ENCODE assay signal across 8 cellular contexts in the genomic region with DNA sequence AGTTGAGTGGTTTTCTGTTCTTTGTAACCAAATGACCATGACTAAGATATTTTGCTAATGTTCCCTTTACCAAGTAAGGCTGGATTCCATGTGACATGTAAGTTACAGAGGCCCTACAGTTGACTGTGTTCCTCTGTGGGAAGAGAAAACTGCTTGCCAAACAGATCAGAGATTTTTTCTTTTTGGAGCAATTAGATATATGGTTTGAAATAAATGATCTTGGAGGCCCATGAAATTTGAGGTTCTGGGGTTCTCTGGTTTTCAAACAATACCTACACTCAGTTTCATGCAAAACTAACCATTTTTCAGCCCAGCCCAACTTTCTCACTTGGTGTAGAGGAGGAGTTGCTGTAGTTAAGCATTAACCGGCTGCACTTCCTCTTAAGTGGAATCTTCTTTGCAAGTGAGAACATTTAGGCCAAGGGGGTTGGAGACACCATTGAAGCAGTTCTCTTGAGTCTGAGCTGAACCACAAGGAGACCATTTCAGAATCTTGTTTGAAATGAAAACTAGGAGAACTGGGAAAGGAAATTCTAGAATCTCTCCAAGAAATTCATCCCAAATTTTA. TPM values are rescaled to one million over a fixed set of nuclear protein-coding genes. Genes with fewer than 3 reads are reported as not detected.
DNase-seq lines count a peak whose midpoint lies in the region; ATAC-seq and TF ChIP-seq lines count a peak whose summit lies in the region.

No MANE protein-coding gene starts in this region.

- peak; percentile 93 for ATAC-seq in GM19372 (IDR thresholded peaks at IDR 0.05; ENCODE audit: low read depth, unreplicated experiment)
- ATAC-seq in HG03060 (IDR thresholded peaks at IDR 0.05; ENCODE audit: low read depth, unreplicated experiment), result peak; percentile 90

- no peak for TF ChIP-seq EP300 in tibial nerve (IDR thresholded peaks at IDR 0.05)

- H3K4me3 ChIP-seq in ascending aorta (no peak overlapping the region), subcutaneous abdominal adipose tissue (ENCODE audit: low read depth in 1 of 5, low read length in 5 of 5) (no peak overlapping the region), tibial nerve (no peak overlapping the region)

- no peak for TF ChIP-seq CTCF in ascending aorta (IDR thresholded peaks at IDR 0.05)
- TF ChIP-seq CTCF in tibial nerve (IDR thresholded peaks at IDR 0.05), result no peak

- peak overlapping the region in 1 of 5 donors; percentile 22 for H3K9ac ChIP-seq in subcutaneous abdominal adipose tissue (ENCODE audit: low read length in 5 of 5)

- DNase-seq in ascending aorta (ENCODE audit: low spot score in 2 of 2), result no peak
- DNase-seq in nucleus accumbens (lab: John Stamatoyannopoulos, UW), result no peak
- no peak for DNase-seq in tibial nerve (ENCODE audit: low spot score in 2 of 2)
- DNase-seq in NCI-H446 (lab: John Stamatoyannopoulos, UW), result no peak
- no peak for DNase-seq in NCI-H146 treated with DMSO at 0.1 percent for 48 hours (lab: John Stamatoyannopoulos, UW; ENCODE audit: unreplicated experiment)

- 23% methylated on average over 1 of the region's 1 CpG for whole genome bisulfite sequencing in tibial nerve, 2 donors

- peaks cover 7 to 8% of the 10 kb centered on the region in 2 donors for H3K4me1 ChIP-seq in ascending aorta
- peaks cover 2 to 39% (median 30%) of the 10 kb centered on the region in 5 donors for H3K4me1 ChIP-seq in subcutaneous abdominal adipose tissue (ENCODE audit: control insufficient read depth in 5 of 5, insufficient read depth in 5 of 5, low read length in 5 of 5)
- H3K4me1 ChIP-seq in tibial nerve, result peaks cover 0 to 37% (median 13%) of the 10 kb centered on the region in 4 donors

- H3K27me3 ChIP-seq in ascending aorta (no peaks in the 10 kb centered on the region), subcutaneous abdominal adipose tissue (ENCODE audit: control insufficient read depth in 5 of 5, insufficient read depth in 4 of 5, low read length in 5 of 5) (no peaks in the 10 kb centered on the region), tibial nerve (no peaks in the 10 kb centered on the region)

- no peak for TF ChIP-seq POLR2A in tibial nerve (IDR thresholded peaks at IDR 0.05)

- peaks cover 0 to 5% of the 10 kb centered on the region in 2 donors for H3K9me3 ChIP-seq in ascending aorta
- H3K9me3 ChIP-seq in subcutaneous abdominal adipose tissue (ENCODE audit: control insufficient read depth in 5 of 5, low read length in 5 of 5), result no peaks in the 10 kb centered on the region
- H3K9me3 ChIP-seq in tibial nerve, result no peaks in the 10 kb centered on the region

- H3K36me3 ChIP-seq in ascending aorta (no peaks in the 10 kb centered on the region), subcutaneous abdominal adipose tissue (ENCODE audit: control insufficient read depth in 5 of 5, insufficient read depth in 5 of 5, low read length in 5 of 5) (no peaks in the 10 kb centered on the region), tibial nerve (no peaks in the 10 kb centered on the region)

- peak overlapping the region; percentile 64 to 71 for H3K27ac ChIP-seq in ascending aorta
- peak overlapping the region; percentile 81 for H3K27ac ChIP-seq in subcutaneous abdominal adipose tissue (ENCODE audit: low read depth, low read length)
- peak overlapping the region in 2 of 4 donors; percentile 61 to 78 for H3K27ac ChIP-seq in tibial nerve

- intact Hi-C loops in ascending aorta (cut with DNase I), result no loop called here

RNA-seq across cellular contexts. Expression of a gene that starts 34.6 kb away (rescaled TPM):
- total RNA-seq in ascending aorta (64.2 TPM), tibial nerve (10 to 100 TPM; 10.5 to 18.6 (median 13.4) TPM)
